Comparison of ENCODE assay signal across 9 cellular contexts in the genomic region with DNA sequence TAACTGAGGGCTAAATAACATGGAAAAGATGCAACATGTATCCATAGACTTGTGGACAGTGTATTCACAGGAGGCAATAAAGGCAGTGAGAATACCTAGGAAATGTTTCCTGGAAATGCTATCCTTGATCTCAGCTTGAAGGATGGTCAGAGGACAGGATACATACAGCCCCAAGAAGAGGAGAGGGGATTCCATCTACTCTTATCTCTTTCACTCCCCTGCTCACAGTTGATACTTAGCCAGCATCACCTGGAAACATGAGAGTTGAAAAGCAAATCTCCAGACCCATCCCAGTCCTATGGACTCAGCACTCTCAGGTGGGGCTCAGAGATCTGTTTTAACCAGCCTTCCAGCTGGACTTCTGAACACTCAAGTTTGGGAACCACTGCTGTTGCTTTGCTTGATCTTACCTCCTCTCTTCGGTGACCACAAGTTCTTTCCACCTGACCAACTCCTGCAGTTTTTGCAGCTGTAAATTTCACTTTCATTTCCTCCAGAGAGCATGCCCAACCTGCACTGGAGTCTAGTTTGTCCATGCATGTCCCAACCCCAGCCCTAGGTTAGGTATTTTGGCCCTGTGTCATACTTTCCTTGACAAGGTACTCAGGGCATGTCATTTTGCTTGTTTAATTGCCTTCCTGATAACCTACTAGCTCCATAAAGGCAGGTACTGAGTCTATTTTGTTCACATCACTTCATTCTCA. TPM values are rescaled to one million over a fixed set of nuclear protein-coding genes. Genes with fewer than 3 reads are reported as not detected.
DNase-seq lines count a peak whose midpoint lies in the region; ATAC-seq and TF ChIP-seq lines count a peak whose summit lies in the region.
"Had no signal": no experiment of that assay in that cellular context is flagged by ENCODE, and none has a peak within 500 bp of the region (broad histone marks: within the 10 kb centered on the region; RNA-seq: fewer than 3 reads in every experiment).

No MANE protein-coding gene starts in this region.

- TF ChIP-seq CTCF in thyroid gland (IDR thresholded peaks at IDR 0.05) (no peak), gastroesophageal sphincter (IDR thresholded peaks at IDR 0.05) (no peak)

- no peaks in the 10 kb centered on the region for H3K27me3 Mint-ChIP-seq in activated T-cell treated with anti-CD3 and anti-CD28 coated beads, Interleukin-2, amount 50 U/mL, for 4 hours (ENCODE audit: low read depth)
- no peaks in the 10 kb centered on the region for H3K27me3 Mint-ChIP-seq in activated T-helper 2 cell treated with anti-CD3 and anti-CD28 coated beads, Interferon-gamma antibody, Interleukin-2, Interleukin-4, amounts not matched to agents 10 μg/mL and 5 μg/mL and 100 μg/mL, durations not matched to agents 14 hours and 24 hours and 36 hours (ENCODE audit: low read depth)

- TF ChIP-seq POLR2A in thyroid gland (IDR thresholded peaks at IDR 0.05): peak in 1 of 2 donors; percentile 50
- TF ChIP-seq POLR2A in gastroesophageal sphincter (IDR thresholded peaks at IDR 0.05): no peak

- H3K4me3 Mint-ChIP-seq in activated T-cell treated with anti-CD3 and anti-CD28 coated beads, Interleukin-2, amount 50 U/mL, for 4 hours: peak overlapping the region; percentile 57
- H3K4me3 Mint-ChIP-seq in activated T-helper 2 cell treated with anti-CD3 and anti-CD28 coated beads, Interferon-gamma antibody, Interleukin-2, Interleukin-4, amounts not matched to agents 10 μg/mL and 5 μg/mL and 100 μg/mL, durations not matched to agents 14 hours and 24 hours and 36 hours (ENCODE audit: low read depth): peak overlapping the region; percentile 54

- TF ChIP-seq EP300 in gastroesophageal sphincter (IDR thresholded peaks at IDR 0.05): no peak

- H3K36me3 ChIP-seq in thyroid gland: no peaks in the 10 kb centered on the region
- no peaks in the 10 kb centered on the region for H3K36me3 ChIP-seq in gastroesophageal sphincter

- DNase-seq in activated T-cell treated with anti-CD3 and anti-CD28 coated beads, Interleukin-2, amount 50 U/mL, for 4 hours: no peak
- no peak for DNase-seq in activated T-cell treated with anti-CD3 and anti-CD28 coated beads, Interleukin-2, amount 50 U/mL, for 48 hours
- peak; percentile 23 for DNase-seq in activated T-helper 2 cell treated with anti-CD3 and anti-CD28 coated beads, Interferon-gamma antibody, Interleukin-2, Interleukin-4, amounts not matched to agents 10 μg/mL and 5 μg/mL and 100 μg/mL, durations not matched to agents 14 hours and 24 hours and 36 hours (ENCODE audit: low spot score)
- DNase-seq in thyroid gland: peak; percentile 76 to 81
- DNase-seq in activated CD4-positive, alpha-beta T cell treated with anti-CD3 and anti-CD28 coated beads, Interleukin-2, amount 50 U/mL, for 48 hours: no peak
- no peak for DNase-seq in NCI-H748 (lab: John Stamatoyannopoulos, UW; ENCODE audit: unreplicated experiment)
- DNase-seq: islet precursor cell had no signal

- intact Hi-C loops in activated T-helper 2 cell treated with anti-CD3 and anti-CD28 coated beads, Interferon-gamma antibody, Interleukin-2, Interleukin-4, amounts not matched to agents 10 μg/mL and 5 μg/mL and 100 μg/mL, durations not matched to agents 14 hours and 24 hours and 36 hours (cut with micrococcal nuclease): loop anchor here (1.0 kb wide), 1 partner anchor 8 kb away; no protein-coding TSS in a partner anchor
- intact Hi-C loops in thyroid gland (cut with DNase I): no loop called here

- H3K4me1 ChIP-seq in thyroid gland: peaks cover 55 to 81% of the 10 kb centered on the region in 2 donors
- peaks cover 2 to 70% (median 4%) of the 10 kb centered on the region in 3 donors for H3K4me1 ChIP-seq in gastroesophageal sphincter

- peaks cover 9% of the 10 kb centered on the region for H3K36me3 Mint-ChIP-seq in activated T-cell treated with anti-CD3 and anti-CD28 coated beads, Interleukin-2, amount 50 U/mL, for 4 hours (ENCODE audit: insufficient read depth)
- peaks cover 59% of the 10 kb centered on the region for H3K36me3 Mint-ChIP-seq in activated T-helper 2 cell treated with anti-CD3 and anti-CD28 coated beads, Interferon-gamma antibody, Interleukin-2, Interleukin-4, amounts not matched to agents 10 μg/mL and 5 μg/mL and 100 μg/mL, durations not matched to agents 14 hours and 24 hours and 36 hours (ENCODE audit: low read depth)

- H3K4me3 ChIP-seq in thyroid gland (replicated peaks in 1 of 3): no peak overlapping the region
- H3K4me3 ChIP-seq in gastroesophageal sphincter: no peak overlapping the region

- 28 to 44% methylated on average over 1 of the region's 1 CpG for WGBS in thyroid gland, 2 donors
- 78 to 89% methylated on average over 1 of the region's 1 CpG for whole genome bisulfite sequencing in gastroesophageal sphincter (ENCODE audit: low coverage in 1 of 2), 2 donors

- peak in 1 of 2 donors; percentile 54 for ATAC-seq in activated T-cell treated with anti-CD3 and anti-CD28 coated beads, Interleukin-2, amount 50 U/mL, for 4 hours
- ATAC-seq in HG03045 (IDR thresholded peaks at IDR 0.05; ENCODE audit: unreplicated experiment): peak; percentile 97
- ATAC-seq in gastroesophageal sphincter: no peak

- H3K4me1 Mint-ChIP-seq in activated T-cell treated with anti-CD3 and anti-CD28 coated beads, Interleukin-2, amount 50 U/mL, for 4 hours (ENCODE audit: low read depth): peaks cover 55% of the 10 kb centered on the region
- H3K4me1 Mint-ChIP-seq in activated T-helper 2 cell treated with anti-CD3 and anti-CD28 coated beads, Interferon-gamma antibody, Interleukin-2, Interleukin-4, amounts not matched to agents 10 μg/mL and 5 μg/mL and 100 μg/mL, durations not matched to agents 14 hours and 24 hours and 36 hours (ENCODE audit: low read depth): peaks cover 59% of the 10 kb centered on the region

- peak overlapping the region; percentile 29 for H3K27ac Mint-ChIP-seq in activated T-helper 2 cell treated with anti-CD3 and anti-CD28 coated beads, Interferon-gamma antibody, Interleukin-2, Interleukin-4, amounts not matched to agents 10 μg/mL and 5 μg/mL and 100 μg/mL, durations not matched to agents 14 hours and 24 hours and 36 hours

- H3K27ac ChIP-seq in thyroid gland: peak overlapping the region; percentile 62 to 77 (median 70)
- no peak overlapping the region for H3K27ac ChIP-seq in gastroesophageal sphincter

- H3K9me3 Mint-ChIP-seq in activated T-cell treated with anti-CD3 and anti-CD28 coated beads, Interleukin-2, amount 50 U/mL, for 4 hours: no peaks in the 10 kb centered on the region
- H3K9me3 Mint-ChIP-seq in activated T-helper 2 cell treated with anti-CD3 and anti-CD28 coated beads, Interferon-gamma antibody, Interleukin-2, Interleukin-4, amounts not matched to agents 10 μg/mL and 5 μg/mL and 100 μg/mL, durations not matched to agents 14 hours and 24 hours and 36 hours: no peaks in the 10 kb centered on the region

- no peaks in the 10 kb centered on the region for H3K27me3 ChIP-seq in thyroid gland
- no peaks in the 10 kb centered on the region for H3K27me3 ChIP-seq in gastroesophageal sphincter

- no peaks in the 10 kb centered on the region for H3K9me3 ChIP-seq in thyroid gland
- H3K9me3 ChIP-seq in gastroesophageal sphincter: no peaks in the 10 kb centered on the region

RNA-seq across cellular contexts. Expression of a gene that starts 10.4 kb away (rescaled TPM):
- 1 to 10 TPM; 7.7 to 9.0 (median 8.2) TPM for total RNA-seq in activated T-cell treated with anti-CD3 and anti-CD28 coated beads, Interleukin-2, amount 50 U/mL, for 4 hours
- total RNA-seq in activated T-helper 2 cell treated with anti-CD3 and anti-CD28 coated beads, Interferon-gamma antibody, Interleukin-2, Interleukin-4, amounts not matched to agents 10 μg/mL and 5 μg/mL and 100 μg/mL, durations not matched to agents 14 hours and 24 hours and 36 hours: 19.3 and 22.2 TPM in 2 replicates
- total RNA-seq in thyroid gland (100 to 1,000 TPM; 105 to 123 (median 116) TPM), gastroesophageal sphincter (10 to 100 TPM; 61.0 to 96.7 (median 69.3) TPM)

Comparison
In these comparisons a context has a peak if more than half of its experiments do, and no peak if none do; other contexts are left out.
1. DNase-seq: peak in activated T-helper 2 cell treated with anti-CD3 and anti-CD28 coated beads, Interferon-gamma antibody, Interleukin-2, Interleukin-4, amounts not matched to agents 10 μg/mL and 5 μg/mL and 100 μg/mL, durations not matched to agents 14 hours and 24 hours and 36 hours (single experiment) and thyroid gland (2 of 2); none in activated T-cell treated with anti-CD3 and anti-CD28 coated beads, Interleukin-2, amount 50 U/mL, for 4 hours (single experiment), activated T-cell treated with anti-CD3 and anti-CD28 coated beads, Interleukin-2, amount 50 U/mL, for 48 hours (0 of 2), activated CD4-positive, alpha-beta T cell treated with anti-CD3 and anti-CD28 coated beads, Interleukin-2, amount 50 U/mL, for 48 hours (0 of 2) and NCI-H748 (single experiment).
2. H3K27ac ChIP-seq: peak in thyroid gland (3 of 3); none in gastroesophageal sphincter (0 of 4).